14 cellular contexts compared by ENCODE assay signal in genomic region chr3:188257384-188257961, GRCh38.
DNase-seq lines count a peak whose midpoint lies in the region; ATAC-seq and TF ChIP-seq lines count a peak whose summit lies in the region.
"Had no signal": no experiment of that assay in that cellular context is flagged by ENCODE, and none has a peak within 500 bp of the region (broad histone marks: within the 10 kb centered on the region; RNA-seq: fewer than 3 reads in every experiment).

No MANE protein-coding gene starts in this region.

- H3K4me1 ChIP-seq in left ventricle myocardium inferior = peaks cover 83% of the 10 kb centered on the region
- peaks cover 33% of the 10 kb centered on the region for H3K4me1 ChIP-seq in osteoblast (ENCODE audit: insufficient read depth, low read length)
- peaks cover 3% of the 10 kb centered on the region for H3K4me1 ChIP-seq in urinary bladder (ENCODE audit: insufficient read depth)
- peaks cover 2% of the 10 kb centered on the region for H3K4me1 ChIP-seq in A673 (ENCODE audit: insufficient read depth, low read length, poor library complexity, severe bottlenecking)

- H3K79me2 ChIP-seq in osteoblast (ENCODE audit: insufficient read depth, low read length) = peaks cover 77% of the 10 kb centered on the region

- H4K20me1 ChIP-seq in osteoblast (ENCODE audit: insufficient read depth, low read length) = no peaks in the 10 kb centered on the region

- BruUV-seq in A673 (replicated peaks; lab: Mats Ljungman, UMichigan) = no TSS peak

- H3K36me3 ChIP-seq in left ventricle myocardium inferior = no peaks in the 10 kb centered on the region
- peaks cover 8% of the 10 kb centered on the region for H3K36me3 ChIP-seq in osteoblast (ENCODE audit: insufficient read depth, low read length)
- H3K36me3 ChIP-seq in urinary bladder (ENCODE audit: insufficient read depth) = peaks cover 3% of the 10 kb centered on the region
- no peaks in the 10 kb centered on the region for H3K36me3 ChIP-seq in A673 (ENCODE audit: insufficient read depth, low read length, poor library complexity, severe bottlenecking)

- H3K9me3 ChIP-seq in left ventricle myocardium inferior (replicated peaks) = no peaks in the 10 kb centered on the region
- H3K9me3 ChIP-seq in osteoblast (ENCODE audit: low read depth, low read length) = no peaks in the 10 kb centered on the region
- H3K9me3 ChIP-seq in A673 (ENCODE audit: low read depth, low read length, poor library complexity, severe bottlenecking) = no peaks in the 10 kb centered on the region

- CTCF ChIA-PET in A673 (lab: Charles Lee) = interaction anchor here (0.6 kb wide), 1 partner anchor 7 kb away, joined by 4 read pairs; no protein-coding TSS in a partner anchor

- H3K4me3 ChIP-seq in left ventricle myocardium inferior (no peak overlapping the region), osteoblast (ENCODE audit: insufficient read depth, low read length) (no peak overlapping the region), urinary bladder (ENCODE audit: low read depth, low read length) (no peak overlapping the region), A673 (ENCODE audit: low read depth, low read length, poor library complexity, severe bottlenecking) (no peak overlapping the region)

- intact Hi-C loops in left ventricle myocardium inferior (cut with micrococcal nuclease) (no loop called here), left cardiac atrium (cut with DNase I) (no loop called here), A673 (cut with micrococcal nuclease; ENCODE audit: unreplicated experiment) (no loop called here)

- ATAC-seq in left cardiac atrium (no peak), GM21737 (IDR thresholded peaks at IDR 0.05; ENCODE audit: unreplicated experiment) (no peak)

- H3K27ac ChIP-seq in left ventricle myocardium inferior (replicated peaks) (peak overlapping the region; percentile 83), osteoblast (ENCODE audit: low read depth, low read length) (peak overlapping the region; percentile 23), urinary bladder (ENCODE audit: low read depth) (peak overlapping the region; percentile 25), A673 (ENCODE audit: low read depth, low read length, poor library complexity, severe bottlenecking) (no peak overlapping the region)

- WGBS in urinary bladder = 39% methylated on average over 2 of the region's 2 CpGs

- no peak overlapping the region for H3K4me2 ChIP-seq in osteoblast (ENCODE audit: insufficient read depth, low read length)

- H3K27me3 ChIP-seq in left ventricle myocardium inferior (ENCODE audit: low read depth) = no peaks in the 10 kb centered on the region
- H3K27me3 ChIP-seq in osteoblast (ENCODE audit: insufficient read depth, low read length) = no peaks in the 10 kb centered on the region
- no peaks in the 10 kb centered on the region for H3K27me3 ChIP-seq in A673 (replicated peaks; ENCODE audit: insufficient read depth, low read depth, low read length, poor library complexity)

- DNase-seq in left ventricle myocardium inferior (no peak), left cardiac atrium (no peak), dermis blood vessel endothelial cell (peak; percentile 42), osteoblast (ENCODE audit: insufficient read length, low spot score, missing footprints) (no peak), A673 (ENCODE audit: low spot score) (no peak)
- DNase-seq in stimulated activated CD4-positive, alpha-beta T cell treated with anti-CD3 and anti-CD28 coated beads, Interleukin-15, amount 100 ng/mL, for 24 hours = no peak
- DNase-seq: activated CD8-positive, alpha-beta memory T cell treated with anti-CD3 and anti-CD28 coated beads for 24 hours; activated gamma-delta T cell treated with Interleukin-2 at 50 U/mL for 16 hours; COR-L47; NCI-H2029; NCI-H82; stimulated activated naive CD4-positive, alpha-beta T cell treated with Interleukin-2 at 50 U/mL for 16 hours had no signal

- POLR2A ChIA-PET in A673 (lab: Charles Lee; ENCODE audit: low non-redundant PET) = no interaction called here

- no peak for TF ChIP-seq CTCF in left ventricle myocardium inferior (IDR thresholded peaks at IDR 0.05; ENCODE audit: borderline replicate concordance)
- no peak for TF ChIP-seq CTCF in osteoblast (IDR thresholded peaks at IDR 0.05; ENCODE audit: extremely low read depth, low read depth, low read length)
- TF ChIP-seq CTCF in A673 (conservative IDR thresholded peaks at IDR 0.05; ENCODE audit: low read depth, low read length) = no peak

- no peak overlapping the region for H2AFZ ChIP-seq in osteoblast (ENCODE audit: low read length)
